Comparison of ENCODE assay signal across 19 cellular contexts in genomic region chr20:52482049-52482448, GRCh38.
DNase-seq lines count a peak whose midpoint lies in the region; ATAC-seq, FAIRE-seq and TF ChIP-seq lines count a peak whose summit lies in the region.
"Had no signal": no experiment of that assay in that cellular context is flagged by ENCODE, and none has a peak within 500 bp of the region (broad histone marks: within the 10 kb centered on the region; RNA-seq: fewer than 3 reads in every experiment).

No MANE protein-coding gene starts in this region.

- BruUV-seq in HepG2 (replicated peaks; lab: Mats Ljungman, UMichigan) (no TSS peak), K562 (replicated peaks; lab: Mats Ljungman, UMichigan) (no TSS peak)

- H4K20me1 ChIP-seq in HepG2 (ENCODE audit: insufficient read depth, low read length) (no peaks in the 10 kb centered on the region), K562 (replicated peaks; ENCODE audit: control insufficient read depth, insufficient read depth, low read length) (no peaks in the 10 kb centered on the region)
- H4K20me1 ChIP-seq: BLaER1 had no signal

- H3K27ac Mint-ChIP-seq in mesothelial cell of epicardium, result peak overlapping the region; percentile 55
- H3K27ac Mint-ChIP-seq: CD14-positive monocyte had no signal

- TF ChIP-seq POLR2A in HepG2 (IDR thresholded peaks at IDR 0.05; ENCODE audit: insufficient read depth in 1 of 2, low read depth in 2 of 2, low read length in 2 of 2) (no peak), right lobe of liver (IDR thresholded peaks at IDR 0.05) (no peak), K562 (conservative IDR thresholded peaks at IDR 0.05) (no peak)

- peaks cover 30% of the 10 kb centered on the region for H3K4me1 Mint-ChIP-seq in mesothelial cell of epicardium
- H3K4me1 Mint-ChIP-seq: CD14-positive monocyte had no signal

- DNase-seq in HepG2 (ENCODE audit: low spot score), result no peak
- DNase-seq in right lobe of liver, result no peak
- no peak for DNase-seq in K562 (ENCODE audit: extremely low read depth in 1 of 4, low spot score in 3 of 4)
- DNase-seq in mesothelial cell of epicardium (ENCODE audit: low spot score in 2 of 2, unreplicated experiment in 2 of 2), result no peak
- DNase-seq in DMS153 (lab: John Stamatoyannopoulos, UW), result no peak
- DNase-seq in islet precursor cell, result no peak
- DNase-seq: AML-193; CD4-positive, alpha-beta memory T cell; DMS79; GDM1 had no signal

- H3K9ac ChIP-seq in HepG2 (ENCODE audit: insufficient read depth, low read depth, low read length) (no peak overlapping the region), K562 (ENCODE audit: insufficient read depth in 1 of 2, low read depth in 2 of 2, low read length in 2 of 2) (no peak overlapping the region)
- H3K9ac ChIP-seq: BLaER1 had no signal

- WGBS in HepG2 (ENCODE audit: low lambda C conversion rate), result 79% methylated on average over 5 of the region's 5 CpGs
- WGBS in right lobe of liver (ENCODE audit: insufficient coverage, low coverage, low lambda C conversion rate, missing lambda C conversion rate), result 70% methylated on average over 3 of the region's 5 CpGs
- WGBS in K562 (ENCODE audit: insufficient coverage, low coverage, missing lambda C conversion rate), result 38% methylated on average over 5 of the region's 5 CpGs

- H3K4me2 ChIP-seq in HepG2 (ENCODE audit: low read depth, low read length) (no peak overlapping the region), K562 (ENCODE audit: insufficient read depth, low read length) (no peak overlapping the region)
- H3K4me2 ChIP-seq: A549, BLaER1 had no signal

- H3K9me3 ChIP-seq in HepG2 (ENCODE audit: low read length), result peaks cover 13% of the 10 kb centered on the region; the same call in 1 of the 2 replicates
- H3K9me3 ChIP-seq in right lobe of liver, result no peaks in the 10 kb centered on the region
- H3K9me3 ChIP-seq in K562 (replicated peaks; ENCODE audit: control insufficient read depth, insufficient read depth, low read depth, low read length), result no peaks in the 10 kb centered on the region
- H3K9me3 ChIP-seq: A549, BLaER1, HAP-1 had no signal

- FAIRE-seq in HepG2 (lab: Jason Lieb, UNC) (no peak), K562 (lab: Jason Lieb, UNC) (no peak)
- FAIRE-seq: A549, D721Med, GM12892, GM18507 had no signal

- no peak overlapping the region for H3K27ac ChIP-seq in HepG2 (ENCODE audit: extremely low read length, insufficient read depth, low read length)
- no peak overlapping the region for H3K27ac ChIP-seq in right lobe of liver
- H3K27ac ChIP-seq in K562 (ENCODE audit: extremely low read depth, low read depth, low read length), result no peak overlapping the region
- H3K27ac ChIP-seq: 22Rv1, A549, BLaER1 had no signal

- CTCF ChIA-PET in HepG2 (lab: Yijun Ruan, JAX; ENCODE audit: low intra/inter-chr PET ratio, low total read pairs) (no interaction called here), K562 (lab: Yijun Ruan, JAX; ENCODE audit: low intra/inter-chr PET ratio) (interaction anchor here (0.6 kb wide), 1 partner anchor 451 kb away, joined by 3 read pairs; no protein-coding TSS in a partner anchor)

- H3K36me3 Mint-ChIP-seq in mesothelial cell of epicardium, result no peaks in the 10 kb centered on the region
- H3K36me3 Mint-ChIP-seq: CD14-positive monocyte; CD4-positive, alpha-beta memory T cell had no signal

- H3K9me3 Mint-ChIP-seq in mesothelial cell of epicardium, result peaks cover 5% of the 10 kb centered on the region

- peaks cover 2% of the 10 kb centered on the region for H3K27me3 Mint-ChIP-seq in mesothelial cell of epicardium (ENCODE audit: low read depth)
- H3K27me3 Mint-ChIP-seq: CD4-positive, alpha-beta memory T cell had no signal

- no peaks in the 10 kb centered on the region for H3K79me2 ChIP-seq in HepG2 (ENCODE audit: insufficient read depth, low read length)
- no peaks in the 10 kb centered on the region for H3K79me2 ChIP-seq in K562 (ENCODE audit: control insufficient read depth, insufficient read depth, low read length)

- TF ChIP-seq RAD21 in HepG2 (CRISPR knock-in tag; IDR thresholded peaks at IDR 0.05) (no peak), K562 (CRISPR knock-in tag; conservative IDR thresholded peaks at IDR 0.05 in 1 of 2, IDR thresholded peaks at IDR 0.05 in 1 of 2) (no peak)

- H3K36me3 ChIP-seq in HepG2 (replicated peaks in 1 of 2; ENCODE audit: control insufficient read depth in 1 of 2, insufficient read depth in 2 of 2, low read length in 2 of 2) (no peaks in the 10 kb centered on the region), right lobe of liver (no peaks in the 10 kb centered on the region), K562 (ENCODE audit: control insufficient read depth, insufficient read depth, low read length) (no peaks in the 10 kb centered on the region)
- H3K36me3 ChIP-seq: BLaER1, HAP-1 had no signal

- H2AFZ ChIP-seq in HepG2 (ENCODE audit: low read length), result no peak overlapping the region
- no peak overlapping the region for H2AFZ ChIP-seq in K562 (ENCODE audit: low read depth, low read length)

- no peaks in the 10 kb centered on the region for H3K9me1 ChIP-seq in K562 (ENCODE audit: control insufficient read depth, insufficient read depth, low read length)

- in situ Hi-C loops in HepG2 (cut with HindIII; ENCODE audit: extremely low pct_ligation_motif_present, low pct_unique_long_range_greater_than_20kb) (no loop called here), K562 (cut with MboI) (no loop called here)

- no peak for TF ChIP-seq CTCF in HepG2 (CRISPR knock-in tag; IDR thresholded peaks at IDR 0.05)
- no peak for TF ChIP-seq CTCF in right lobe of liver (IDR thresholded peaks at IDR 0.05)
- no peak for TF ChIP-seq CTCF in K562 (IDR thresholded peaks at IDR 0.05 in 2 of 3, conservative IDR thresholded peaks at IDR 0.05 in 1 of 3; ENCODE audit: insufficient read depth in 2 of 3, low read depth in 1 of 3, low read length in 3 of 3)
- TF ChIP-seq CTCF in mesothelial cell of epicardium (IDR thresholded peaks at IDR 0.05; ENCODE audit: unreplicated experiment), result no peak

- H3K27me3 ChIP-seq in HepG2 (ENCODE audit: control insufficient read depth in 1 of 2, insufficient read depth in 2 of 2, low read length in 2 of 2), result no peaks in the 10 kb centered on the region
- H3K27me3 ChIP-seq in right lobe of liver, result no peaks in the 10 kb centered on the region
- H3K27me3 ChIP-seq in K562 (ENCODE audit: control insufficient read depth in 2 of 2, insufficient read depth in 2 of 2, low read length in 2 of 2), result no peaks in the 10 kb centered on the region
- H3K27me3 ChIP-seq: BLaER1 had no signal

- TF ChIP-seq EP300 in HepG2 (IDR thresholded peaks at IDR 0.05; ENCODE audit: low read depth in 2 of 2, low read length in 2 of 2) (no peak), HepG2 (CRISPR knock-in tag; IDR thresholded peaks at IDR 0.05; ENCODE audit: borderline replicate concordance) (no peak), K562 (IDR thresholded peaks at IDR 0.05; ENCODE audit: low read length) (no peak)

- POLR2A ChIA-PET in HepG2 (lab: Yijun Ruan, JAX) (no interaction called here), K562 (lab: Yijun Ruan, JAX) (no interaction called here)

- H3K4me3 ChIP-seq in HepG2 (replicated peaks in 1 of 3; ENCODE audit: insufficient read depth in 1 of 3, low read depth in 2 of 3, low read length in 3 of 3), result no peak overlapping the region
- H3K4me3 ChIP-seq in right lobe of liver, result no peak overlapping the region
- no peak overlapping the region for H3K4me3 ChIP-seq in K562
- H3K4me3 ChIP-seq: A549, BLaER1, HAP-1 had no signal

- no peaks in the 10 kb centered on the region for H3K4me1 ChIP-seq in HepG2 (ENCODE audit: insufficient read depth, low read length)
- H3K4me1 ChIP-seq in right lobe of liver, result peaks cover 0 to under 1% (median 0%) of the 10 kb centered on the region in 4 donors
- H3K4me1 ChIP-seq in K562 (replicated peaks in 1 of 2; ENCODE audit: control insufficient read depth in 2 of 2, insufficient read depth in 2 of 2, low read length in 2 of 2), result no peaks in the 10 kb centered on the region
- H3K4me1 ChIP-seq: A549, HAP-1 had no signal

- intact Hi-C loops in HepG2 (cut with micrococcal nuclease; ENCODE audit: unreplicated experiment) (no loop called here), right lobe of liver (cut with DNase I) (no loop called here), K562 (cut with micrococcal nuclease) (no loop called here)

- H3K4me3 Mint-ChIP-seq in mesothelial cell of epicardium, result no peak overlapping the region
- H3K4me3 Mint-ChIP-seq: CD14-positive monocyte; CD4-positive, alpha-beta memory T cell had no signal

- no peak for ATAC-seq in HepG2
- no peak for ATAC-seq in right lobe of liver
- no peak for ATAC-seq in K562
- no peak for ATAC-seq in GM21529 (IDR thresholded peaks at IDR 0.05; ENCODE audit: unreplicated experiment)
- ATAC-seq: A549 had no signal

TF ChIP-seq in HepG2, 621 proteins besides CTCF, POLR2A, EP300 and RAD21 (continues in another document):
- TF ChIP-seq ZSCAN31 (CRISPR knock-in tag; IDR thresholded peaks at IDR 0.05; ENCODE audit: low read depth) (no peak), CEBPB (IDR thresholded peaks at IDR 0.05; ENCODE audit: borderline replicate concordance, low read depth, low read length) (peak; percentile 38; the same call in 1 of the 2 replicates), SMAD9 (CRISPR knock-in tag; IDR thresholded peaks at IDR 0.05) (no peak), FOXO1 (CRISPR knock-in tag; IDR thresholded peaks at IDR 0.05) (no peak), ZNF556 (CRISPR knock-in tag; IDR thresholded peaks at IDR 0.05; ENCODE audit: borderline replicate concordance) (no peak), ATM (IDR thresholded peaks at IDR 0.05; ENCODE audit: borderline replicate concordance) (no peak)

TF ChIP-seq in K562, 482 proteins besides CTCF, POLR2A, EP300 and RAD21 (continues in another document):
- TF ChIP-seq ATF3 (IDR thresholded peaks at IDR 0.05), result peak; percentile 22; the same call in 1 of the 2 replicates
- no peak for TF ChIP-seq ATF3 (CRISPR knock-in tag; conservative IDR thresholded peaks at IDR 0.05)
- no peak for TF ChIP-seq MLLT1 (IDR thresholded peaks at IDR 0.05)
- TF ChIP-seq L3MBTL2 (IDR thresholded peaks at IDR 0.05), result no peak

Comparison
In these comparisons a context has a peak if more than half of its experiments do, and no peak if none do; other contexts are left out.
1. Of the 241 proteins assayed by ChIP-seq in both HepG2 and K562: peak only in HepG2: CEBPB; only in K562: none; in both: none; in neither: 237; mixed calls (peak in some experiments, not most) for 3.